Comparison of ENCODE assay signal across 22 cellular contexts in the genomic region with DNA sequence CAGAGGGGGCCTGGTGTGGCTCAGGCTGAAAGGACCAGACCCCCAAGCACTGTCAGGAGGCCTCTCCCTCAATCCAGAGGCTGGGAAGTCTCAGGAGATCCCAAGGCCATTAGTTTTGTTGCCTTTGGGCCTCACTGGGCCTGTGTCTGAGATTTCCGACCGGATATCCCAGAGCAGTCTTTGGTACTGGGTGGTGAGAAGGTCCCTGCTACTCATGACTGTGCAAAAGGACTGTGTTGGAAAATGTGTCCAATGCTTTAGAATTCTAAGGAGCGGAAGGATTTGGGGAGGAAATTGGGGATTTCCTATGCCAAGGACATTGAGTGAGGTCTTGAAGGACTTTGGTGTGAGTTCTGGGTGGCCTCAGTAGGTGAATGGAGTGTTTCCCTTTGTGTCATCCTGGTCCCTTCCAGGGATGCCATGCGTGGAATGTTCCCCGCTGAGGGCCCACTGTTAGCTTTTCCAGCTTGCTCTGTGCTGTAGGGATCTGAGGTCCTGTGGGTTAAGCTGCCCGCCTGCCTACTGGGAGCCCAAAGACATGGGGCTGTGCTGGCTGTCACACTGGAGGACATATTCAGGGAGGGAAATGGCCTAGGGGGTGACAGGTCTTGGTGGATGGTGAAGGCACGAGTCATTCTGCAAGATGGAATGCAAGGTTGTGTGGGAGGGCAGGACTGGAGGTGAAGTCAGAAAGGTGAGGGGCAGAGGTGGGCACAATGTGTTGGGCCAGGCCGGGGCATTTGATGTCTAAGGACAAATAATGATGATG. TPM values are rescaled to one million over a fixed set of nuclear protein-coding genes. Genes with fewer than 3 reads are reported as not detected.
DNase-seq lines count a peak whose midpoint lies in the region; ATAC-seq and TF ChIP-seq lines count a peak whose summit lies in the region.
"Had no signal": no experiment of that assay in that cellular context is flagged by ENCODE, and none has a peak within 500 bp of the region (broad histone marks: within the 10 kb centered on the region; RNA-seq: fewer than 3 reads in every experiment).

No MANE protein-coding gene starts in this region.

- 95 to 96% methylated on average over 4 to 8 of the region's 8 CpGs for WGBS in endodermal cell (ENCODE audit: insufficient coverage in 1 of 2, insufficient read length in 1 of 2), 2 experiments

- RAD21 ChIA-PET in HCT116 (lab: Charles Lee; ENCODE audit: low non-redundant PET in 1 of 2, low total read pairs in 2 of 2, uncharacterized antibody in 2 of 2, unreplicated experiment in 2 of 2): no interaction called here

- H3K9me2 ChIP-seq in HCT116 (ENCODE audit: insufficient read depth): no peaks in the 10 kb centered on the region

- H3K27me3 ChIP-seq in A673 (replicated peaks; ENCODE audit: insufficient read depth, low read depth, low read length, poor library complexity) (no peaks in the 10 kb centered on the region), HCT116 (ENCODE audit: insufficient read depth, low read length) (no peaks in the 10 kb centered on the region), endodermal cell (ENCODE audit: control insufficient read depth, insufficient read depth, low read length, poor library complexity, severe bottlenecking) (no peaks in the 10 kb centered on the region)
- H3K27me3 ChIP-seq: right atrium auricular region had no signal

- H3K27ac ChIP-seq in A673 (ENCODE audit: low read depth, low read length, poor library complexity, severe bottlenecking): peak overlapping the region; percentile 45
- H3K27ac ChIP-seq in HCT116 (ENCODE audit: low read depth, low read length): no peak overlapping the region
- no peak overlapping the region for H3K27ac ChIP-seq in endodermal cell (ENCODE audit: low read depth, low read length)
- H3K27ac ChIP-seq: C4-2B had no signal

- H3K9me3 ChIP-seq in A673 (ENCODE audit: low read depth, low read length, poor library complexity, severe bottlenecking) (no peaks in the 10 kb centered on the region), HCT116 (ENCODE audit: control insufficient read depth in 1 of 2, insufficient read depth in 1 of 2, low read depth in 1 of 2, low read length in 2 of 2) (no peaks in the 10 kb centered on the region), endodermal cell (ENCODE audit: control insufficient read depth, low read length) (no peaks in the 10 kb centered on the region)
- H3K9me3 ChIP-seq: HAP-1, right atrium auricular region had no signal

- H3K36me3 ChIP-seq in A673 (ENCODE audit: insufficient read depth, low read length, poor library complexity, severe bottlenecking) (peaks cover 34% of the 10 kb centered on the region), HCT116 (ENCODE audit: control insufficient read depth in 1 of 2, insufficient read depth in 2 of 2, low read length in 2 of 2) (no peaks in the 10 kb centered on the region), endodermal cell (ENCODE audit: control insufficient read depth, insufficient read depth, low read length) (peaks cover 93% of the 10 kb centered on the region)

- H3K36me3 Mint-ChIP-seq in endodermal cell (ENCODE audit: low read depth) (peaks cover 94% of the 10 kb centered on the region), nephron progenitor cell (ENCODE audit: low read depth) (peaks cover 48% of the 10 kb centered on the region)
- H3K36me3 Mint-ChIP-seq: activated naive CD8-positive, alpha-beta T cell had no signal

- DNase-seq in A673 (ENCODE audit: low spot score) (no peak), HCT116 (ENCODE audit: low read depth, low spot score) (no peak), endodermal cell (no peak), nephron progenitor cell (no peak), NOMO-1 treated with dmso at 0.1 percent for 144 hours (lab: John Stamatoyannopoulos, UW; ENCODE audit: unreplicated experiment) (no peak), NCI-H187 (lab: John Stamatoyannopoulos, UW) (no peak), glomerular visceral epithelial cell (ENCODE audit: extremely low spot score) (no peak)
- DNase-seq: activated CD4-positive, alpha-beta T cell treated with anti-CD3 and anti-CD28 coated beads for 1 hour; DMS153; effector memory CD4-positive, alpha-beta T cell; left colon; NCI-H1092 treated with DMSO at 0.1 percent for 48 hours; NCI-H2081; NCI-H510A; nucleus accumbens; stimulated activated CD4-positive, alpha-beta T cell treated with anti-CD3 and anti-CD28 coated beads, Interleukin-15, amount 100 ng/mL, for 24 hours had no signal

- intact Hi-C loops in A673 (cut with micrococcal nuclease; ENCODE audit: unreplicated experiment): loop anchor here (5.0 kb wide), 1 partner anchor 49 kb away; no protein-coding TSS in a partner anchor
- intact Hi-C loops in HCT116 (cut with micrococcal nuclease): no loop called here

- POLR2A ChIA-PET in A673 (lab: Charles Lee; ENCODE audit: low non-redundant PET) (no interaction called here), HCT116 (lab: Charles Lee) (no interaction called here)

- peak overlapping the region; percentile 49 for H3K4me2 ChIP-seq in HCT116 (ENCODE audit: low read length)

- H3K4me1 ChIP-seq in A673 (ENCODE audit: insufficient read depth, low read length, poor library complexity, severe bottlenecking) (peaks cover 51% of the 10 kb centered on the region), HCT116 (ENCODE audit: control insufficient read depth in 1 of 2, insufficient read depth in 2 of 2, low read length in 2 of 2) (peaks cover 65 to 73% of the 10 kb centered on the region in 2 experiments), endodermal cell (ENCODE audit: control insufficient read depth, insufficient read depth, low read length) (peaks cover 32% of the 10 kb centered on the region)

- TF ChIP-seq RAD21 in HCT116 (IDR thresholded peaks at IDR 0.05; ENCODE audit: low read depth): no peak

- BruUV-seq in A673 (replicated peaks; lab: Mats Ljungman, UMichigan) (no TSS peak), HCT116 (replicated peaks; lab: Mats Ljungman, UMichigan) (no TSS peak)

- H4K20me1 ChIP-seq in HCT116 (ENCODE audit: insufficient read depth): no peaks in the 10 kb centered on the region

- CTCF ChIA-PET in A673 (lab: Charles Lee): no interaction called here
- CTCF ChIA-PET in HCT116 (lab: Charles Lee): no interaction called here

- no peak overlapping the region for H3K4me3 ChIP-seq in A673 (ENCODE audit: low read depth, low read length, poor library complexity, severe bottlenecking)
- H3K4me3 ChIP-seq in HCT116 (replicated peaks in 1 of 2; ENCODE audit: low read depth in 1 of 2, low read length in 2 of 2): no peak overlapping the region
- no peak overlapping the region for H3K4me3 ChIP-seq in endodermal cell (ENCODE audit: low read length)
- H3K4me3 ChIP-seq: HAP-1, right atrium auricular region had no signal

- no peak for ATAC-seq in HCT116
- no peak for ATAC-seq in GM21447 (IDR thresholded peaks at IDR 0.05; ENCODE audit: unreplicated experiment)
- ATAC-seq: left colon had no signal

- H3K9ac ChIP-seq in HCT116 (ENCODE audit: low read length) (no peak overlapping the region), endodermal cell (ENCODE audit: extremely low read depth, low read length, poor library complexity, severe bottlenecking) (no peak overlapping the region)

- H3K4me3 Mint-ChIP-seq in endodermal cell (no peak overlapping the region), nephron progenitor cell (no peak overlapping the region)
- H3K4me3 Mint-ChIP-seq: activated naive CD8-positive, alpha-beta T cell; activated T-helper 1 cell treated with anti-CD3 and anti-CD28 coated beads, Interleukin-12 subunit alpha, Interleukin-12 subunit beta, Interleukin-2, Interleukin-4 antibody, amounts not matched to agents 30 ng/mL and 10 ng/mL and 1 ng/mL, durations not matched to agents 14 hours and 24 hours and 36 hours had no signal

- TF ChIP-seq CTCF in A673 (conservative IDR thresholded peaks at IDR 0.05; ENCODE audit: low read depth, low read length): no peak
- no peak for TF ChIP-seq CTCF in HCT116 (IDR thresholded peaks at IDR 0.05 in 2 of 3, conservative IDR thresholded peaks at IDR 0.05 in 1 of 3; ENCODE audit: borderline replicate concordance in 1 of 3, insufficient read depth in 1 of 3, low read depth in 2 of 3, low read length in 2 of 3)
- no peak for TF ChIP-seq CTCF in endodermal cell (conservative IDR thresholded peaks at IDR 0.05)
- no peak for TF ChIP-seq CTCF in nephron progenitor cell (IDR thresholded peaks at IDR 0.05)

- no peak overlapping the region for H2AFZ ChIP-seq in HCT116 (ENCODE audit: low read depth, low read length, poor library complexity, severe bottlenecking)

- H3K4me1 Mint-ChIP-seq in endodermal cell: peaks cover 69% of the 10 kb centered on the region
- H3K4me1 Mint-ChIP-seq in nephron progenitor cell: peaks cover 77% of the 10 kb centered on the region

- no peaks in the 10 kb centered on the region for H3K27me3 Mint-ChIP-seq in endodermal cell (ENCODE audit: insufficient read depth)
- H3K27me3 Mint-ChIP-seq in nephron progenitor cell (ENCODE audit: low read depth, poor library complexity): peaks cover 2% of the 10 kb centered on the region
- H3K27me3 Mint-ChIP-seq: activated naive CD8-positive, alpha-beta T cell had no signal

- TF ChIP-seq POLR2A in HCT116 (IDR thresholded peaks at IDR 0.05; ENCODE audit: borderline replicate concordance, extremely low read depth, insufficient read depth, insufficient read length): no peak

- H3K79me2 ChIP-seq in HCT116 (ENCODE audit: insufficient read depth, low read length): no peaks in the 10 kb centered on the region

- H3K9me3 Mint-ChIP-seq in endodermal cell (no peaks in the 10 kb centered on the region), nephron progenitor cell (no peaks in the 10 kb centered on the region)
- H3K9me3 Mint-ChIP-seq: activated T-helper 1 cell treated with anti-CD3 and anti-CD28 coated beads, Interleukin-12 subunit alpha, Interleukin-12 subunit beta, Interleukin-2, Interleukin-4 antibody, amounts not matched to agents 30 ng/mL and 10 ng/mL and 1 ng/mL, durations not matched to agents 14 hours and 24 hours and 36 hours had no signal

- H3K27ac Mint-ChIP-seq in endodermal cell (peak overlapping the region; percentile 30), nephron progenitor cell (peak overlapping the region; percentile 90)
- H3K27ac Mint-ChIP-seq: activated naive CD8-positive, alpha-beta T cell; activated T-helper 1 cell treated with anti-CD3 and anti-CD28 coated beads, Interleukin-12 subunit alpha, Interleukin-12 subunit beta, Interleukin-2, Interleukin-4 antibody, amounts not matched to agents 30 ng/mL and 10 ng/mL and 1 ng/mL, durations not matched to agents 14 hours and 24 hours and 36 hours had no signal

TF ChIP-seq in HCT116, 20 proteins besides CTCF, POLR2A, EP300 and RAD21:
- TF ChIP-seq FOSL1 (IDR thresholded peaks at IDR 0.05; ENCODE audit: low read depth) (no peak), SRF (IDR thresholded peaks at IDR 0.05; ENCODE audit: low read depth) (no peak), TCF7L2 (IDR thresholded peaks at IDR 0.05; ENCODE audit: borderline replicate concordance, extremely low read depth, insufficient read depth, insufficient read length) (no peak), EGR1 (IDR thresholded peaks at IDR 0.05; ENCODE audit: low read depth) (no peak), SIN3A (IDR thresholded peaks at IDR 0.05; ENCODE audit: low read depth) (no peak), ZFX (IDR thresholded peaks at IDR 0.05) (no peak)

RNA-seq across cellular contexts. Expression of gene SMAD6, which starts 16.4 kb away (rescaled TPM):
- 50.1 and 63.9 TPM in 2 replicates for total RNA-seq in A673 (2021)
- total RNA-seq in HCT116 (2021; ENCODE audit: unreplicated experiment): 6.6 TPM
- 2.9 and 3.0 TPM in 2 replicates for polyA plus RNA-seq in HCT116 (2012)
- total RNA-seq in endodermal cell: 100 to 1,000 TPM; 190 to 213 TPM
- polyA plus RNA-seq in endodermal cell (2013, experiment 1 of 2): 16.0 TPM
- 17.3 TPM for polyA plus RNA-seq in endodermal cell (2013, experiment 2 of 2)
